ENCODE assay signal across 11 cellular contexts in genomic region chr7:8433477-8434289, GRCh38. TPM values are rescaled to one million over a fixed set of nuclear protein-coding genes. Genes with fewer than 3 reads are reported as not detected.
DNase-seq lines count a peak whose midpoint lies in the region; ATAC-seq, FAIRE-seq and TF ChIP-seq lines count a peak whose summit lies in the region.
"Had no signal": no experiment of that assay in that cellular context is flagged by ENCODE, and none has a peak within 500 bp of the region (broad histone marks: within the 10 kb centered on the region; RNA-seq: fewer than 3 reads in every experiment).

Gene NXPH1 (plus strand): TSS chr7:8433609.

- H3K79me2 ChIP-seq in endothelial cell of umbilical vein (ENCODE audit: control insufficient read depth, insufficient read depth, low read length) (no peaks in the 10 kb centered on the region), OCI-LY7 (ENCODE audit: insufficient read depth, low read depth, low read length) (no peaks in the 10 kb centered on the region)

- H3K27ac Mint-ChIP-seq in activated naive CD4-positive, alpha-beta T cell treated with anti-CD3 and anti-CD28 coated beads, Interleukin-2, amount 50 U/mL, for 24 hours = no peak within 1 kb of the TSS
- H3K27ac Mint-ChIP-seq in activated naive CD4-positive, alpha-beta T cell treated with anti-CD3 and anti-CD28 coated beads for 36 hours = no peak within 1 kb of the TSS

- dilution Hi-C loops in endothelial cell of umbilical vein (cut with MboI; ENCODE audit: extremely low pct_ligation_motif_present, low sequenced_read_pairs) = no loop called here

- intact Hi-C loops in activated naive CD4-positive, alpha-beta T cell treated with anti-CD3 and anti-CD28 coated beads for 36 hours (cut with micrococcal nuclease) = loop anchor here (1.0 kb wide), 1 partner anchor 9 kb away; no protein-coding TSS in a partner anchor
- intact Hi-C loops in endothelial cell of umbilical vein (cut with micrococcal nuclease) (no loop called here), sciatic nerve (cut with DNase I) (no loop called here), OCI-LY7 (cut with micrococcal nuclease; ENCODE audit: unreplicated experiment) (no loop called here), esophagus muscularis mucosa (cut with DNase I) (no loop called here)

- POLR2A ChIA-PET in endothelial cell of umbilical vein (lab: Charles Lee) = no interaction called here
- POLR2A ChIA-PET in OCI-LY7 (lab: Charles Lee) = interaction anchor here (0.8 kb wide), 1 partner anchor 11 kb away, joined by 3 read pairs; no protein-coding TSS in a partner anchor

- H2AFZ ChIP-seq in endothelial cell of umbilical vein (ENCODE audit: low read depth, low read length) (no peak within 1 kb of the TSS), OCI-LY7 (ENCODE audit: low read length) (no peak within 1 kb of the TSS)

- no peaks in the 10 kb centered on the region for H4K20me1 ChIP-seq in endothelial cell of umbilical vein (replicated peaks; ENCODE audit: control insufficient read depth, extremely low read depth, insufficient read depth, low read length)
- no peaks in the 10 kb centered on the region for H4K20me1 ChIP-seq in OCI-LY7 (ENCODE audit: insufficient read depth, low read length)

- no peaks in the 10 kb centered on the region for H3K9me1 ChIP-seq in endothelial cell of umbilical vein (replicated peaks; ENCODE audit: control insufficient read depth, extremely low read depth, insufficient read depth, low read length)

- H3K9me3 ChIP-seq in endothelial cell of umbilical vein (replicated peaks; ENCODE audit: control insufficient read depth, insufficient read depth, low read length) = no peaks in the 10 kb centered on the region
- no peaks in the 10 kb centered on the region for H3K9me3 ChIP-seq in OCI-LY7 (ENCODE audit: low read length)
- H3K9me3 ChIP-seq in esophagus muscularis mucosa = no peaks in the 10 kb centered on the region
- H3K9me3 ChIP-seq: thyroid gland had no signal

- no peak for DNase-seq in activated naive CD4-positive, alpha-beta T cell treated with anti-CD3 and anti-CD28 coated beads for 36 hours
- peak; percentile 34 for DNase-seq in NCI-H446 treated with DMSO at 0.1 percent for 48 hours (lab: John Stamatoyannopoulos, UW)
- DNase-seq in endothelial cell of umbilical vein (ENCODE audit: low read depth, low spot score) = peak; percentile 6
- no peak for DNase-seq in sciatic nerve (ENCODE audit: low spot score)
- DNase-seq in OCI-LY7 (ENCODE audit: low spot score) = no peak
- no peak for DNase-seq in activated gamma-delta T cell treated with Interleukin-2 at 50 U/mL for 16 hours
- no peak for DNase-seq in esophagus muscularis mucosa (ENCODE audit: extremely low spot score)

- no peaks in the 10 kb centered on the region for H3K36me3 Mint-ChIP-seq in activated naive CD4-positive, alpha-beta T cell treated with anti-CD3 and anti-CD28 coated beads, Interleukin-2, amount 50 U/mL, for 24 hours
- H3K36me3 Mint-ChIP-seq in activated naive CD4-positive, alpha-beta T cell treated with anti-CD3 and anti-CD28 coated beads for 36 hours (ENCODE audit: low read depth) = no peaks in the 10 kb centered on the region

- H3K4me3 ChIP-seq in endothelial cell of umbilical vein (replicated peaks in 1 of 3; ENCODE audit: insufficient read depth in 1 of 3, low read depth in 1 of 3, low read length in 3 of 3) (no peak within 1 kb of the TSS), OCI-LY7 (ENCODE audit: low read depth, low read length, poor library complexity, severe bottlenecking) (no peak within 1 kb of the TSS), esophagus muscularis mucosa (peak within 1 kb of the TSS in 1 of 4 donors; percentile 12)
- H3K4me3 ChIP-seq: thyroid gland had no signal

- peak; percentile 38 for ATAC-seq in sciatic nerve

- TF ChIP-seq EP300 in esophagus muscularis mucosa (IDR thresholded peaks at IDR 0.05) = no peak

- BruUV-seq in endothelial cell of umbilical vein (replicated peaks; lab: Mats Ljungman, UMichigan) (no TSS peak), OCI-LY7 (replicated peaks; lab: Mats Ljungman, UMichigan) (no TSS peak)

- CTCF ChIA-PET in activated naive CD4-positive, alpha-beta T cell treated with anti-CD3 and anti-CD28 coated beads for 36 hours (lab: Charles Lee) = no interaction called here
- CTCF ChIA-PET in endothelial cell of umbilical vein (lab: Charles Lee) (no interaction called here), OCI-LY7 (lab: Charles Lee; ENCODE audit: unreplicated experiment) (no interaction called here)

- peak within 1 kb of the TSS; percentile 20 for H3K4me3 Mint-ChIP-seq in activated naive CD4-positive, alpha-beta T cell treated with anti-CD3 and anti-CD28 coated beads, Interleukin-2, amount 50 U/mL, for 24 hours
- no peak within 1 kb of the TSS for H3K4me3 Mint-ChIP-seq in activated naive CD4-positive, alpha-beta T cell treated with anti-CD3 and anti-CD28 coated beads for 36 hours

- H3K36me3 ChIP-seq in endothelial cell of umbilical vein (ENCODE audit: control insufficient read depth in 2 of 2, extremely low read depth in 1 of 2, insufficient read depth in 2 of 2, low read length in 2 of 2) (no peaks in the 10 kb centered on the region), OCI-LY7 (ENCODE audit: insufficient read depth, low read length) (no peaks in the 10 kb centered on the region), esophagus muscularis mucosa (no peaks in the 10 kb centered on the region)
- H3K36me3 ChIP-seq: thyroid gland had no signal

- no peaks in the 10 kb centered on the region for H3K9me3 Mint-ChIP-seq in activated naive CD4-positive, alpha-beta T cell treated with anti-CD3 and anti-CD28 coated beads, Interleukin-2, amount 50 U/mL, for 24 hours
- no peaks in the 10 kb centered on the region for H3K9me3 Mint-ChIP-seq in activated naive CD4-positive, alpha-beta T cell treated with anti-CD3 and anti-CD28 coated beads for 36 hours

- peaks cover 49% of the 10 kb centered on the region for H3K27me3 Mint-ChIP-seq in activated naive CD4-positive, alpha-beta T cell treated with anti-CD3 and anti-CD28 coated beads, Interleukin-2, amount 50 U/mL, for 24 hours
- peaks cover 71% of the 10 kb centered on the region for H3K27me3 Mint-ChIP-seq in activated naive CD4-positive, alpha-beta T cell treated with anti-CD3 and anti-CD28 coated beads for 36 hours (ENCODE audit: low read depth)

- H3K27me3 ChIP-seq in endothelial cell of umbilical vein (ENCODE audit: control insufficient read depth in 2 of 2, insufficient read depth in 2 of 2, low read length in 2 of 2) (peaks cover 34 to 42% of the 10 kb centered on the region in 2 experiments), esophagus muscularis mucosa (peaks cover 0 to 86% (median 41%) of the 10 kb centered on the region in 4 donors)

- 2% methylated on average over 11 of the region's 71 CpGs for WGBS in esophagus muscularis mucosa

- H3K4me2 ChIP-seq in endothelial cell of umbilical vein (ENCODE audit: insufficient read depth, low read length) = no peak within 1 kb of the TSS
- H3K4me2 ChIP-seq in OCI-LY7 (ENCODE audit: low read length) = no peak within 1 kb of the TSS

- peaks cover 13% of the 10 kb centered on the region for H3K4me1 Mint-ChIP-seq in activated naive CD4-positive, alpha-beta T cell treated with anti-CD3 and anti-CD28 coated beads, Interleukin-2, amount 50 U/mL, for 24 hours
- H3K4me1 Mint-ChIP-seq in activated naive CD4-positive, alpha-beta T cell treated with anti-CD3 and anti-CD28 coated beads for 36 hours (ENCODE audit: low read depth) = peaks cover 30% of the 10 kb centered on the region

- H3K4me1 ChIP-seq in endothelial cell of umbilical vein (ENCODE audit: control insufficient read depth, extremely low read depth, insufficient read depth, low read length) (no peaks in the 10 kb centered on the region), OCI-LY7 (ENCODE audit: insufficient read depth, low read length, poor library complexity, severe bottlenecking) (no peaks in the 10 kb centered on the region), esophagus muscularis mucosa (peaks cover 12 to 28% (median 23%) of the 10 kb centered on the region in 4 donors)

- TF ChIP-seq CTCF in endothelial cell of umbilical vein (IDR thresholded peaks at IDR 0.05; ENCODE audit: extremely low read depth in 1 of 2, insufficient read depth in 1 of 2, low read depth in 1 of 2, low read length in 2 of 2) (no peak), OCI-LY7 (conservative IDR thresholded peaks at IDR 0.05; ENCODE audit: low read length) (no peak), esophagus muscularis mucosa (IDR thresholded peaks at IDR 0.05) (no peak)

- H3K9ac ChIP-seq in endothelial cell of umbilical vein (replicated peaks; ENCODE audit: extremely low read depth, insufficient read depth, low read length) = no peak within 1 kb of the TSS

- H3K27ac ChIP-seq in endothelial cell of umbilical vein (ENCODE audit: insufficient read depth, low read depth, low read length) (no peak within 1 kb of the TSS), OCI-LY7 (ENCODE audit: low read depth, low read length, poor library complexity, severe bottlenecking) (no peak within 1 kb of the TSS), esophagus muscularis mucosa (replicated peaks in 1 of 4) (no peak within 1 kb of the TSS)
- H3K27ac ChIP-seq: thyroid gland had no signal

- TF ChIP-seq POLR2A in endothelial cell of umbilical vein (IDR thresholded peaks at IDR 0.05; ENCODE audit: low read depth, low read length) (no peak), esophagus muscularis mucosa (IDR thresholded peaks at IDR 0.05; ENCODE audit: low read depth) (no peak)

- FAIRE-seq in endothelial cell of umbilical vein (lab: Jason Lieb, UNC) = no peak
- FAIRE-seq: G401.6, TTC549 had no signal

- H3K9me2 ChIP-seq in OCI-LY7 (ENCODE audit: insufficient read depth, low read length) = no peaks in the 10 kb centered on the region

TF ChIP-seq in endothelial cell of umbilical vein, 7 proteins besides CTCF, POLR2A, EP300 and RAD21 (continues in another document):
- TF ChIP-seq MAX (IDR thresholded peaks at IDR 0.05; ENCODE audit: insufficient read depth, insufficient read length) (no peak), GATA2 (IDR thresholded peaks at IDR 0.05; ENCODE audit: insufficient read depth, insufficient read length, low read depth, low read length) (no peak)

RNA-seq across cellular contexts. Expression of gene NXPH1, which starts in this region (rescaled TPM):
- total RNA-seq in activated naive CD4-positive, alpha-beta T cell treated with anti-CD3 and anti-CD28 coated beads for 36 hours = not detected
- not detected in 2 replicates for total RNA-seq in endothelial cell of umbilical vein
- polyA plus RNA-seq in endothelial cell of umbilical vein = not detected in 2 replicates
- not detected in 2 replicates for polyA plus RNA-seq in endothelial cell of umbilical vein (2011; cell fraction: cytosol; rRNA removed)
- polyA plus RNA-seq in endothelial cell of umbilical vein (2011; cell fraction: nucleus; rRNA removed) = not detected in 2 replicates
- polyA plus RNA-seq in endothelial cell of umbilical vein (2012) = not detected in 2 replicates
- polyA minus RNA-seq in endothelial cell of umbilical vein = not detected in 2 replicates
- polyA minus RNA-seq in endothelial cell of umbilical vein (2011; cell fraction: cytosol; rRNA and poly(A)+ RNA removed) = not detected
- not detected in 2 replicates for polyA minus RNA-seq in endothelial cell of umbilical vein (2011; cell fraction: nucleus; rRNA and poly(A)+ RNA removed)
- total RNA-seq in sciatic nerve = not detected
- not detected in 2 replicates for total RNA-seq in OCI-LY7 (2014; rRNA removed; shearing (Covaris generic))
- total RNA-seq in OCI-LY7 (2022) = not detected in 2 replicates
- not detected for total RNA-seq in esophagus muscularis mucosa
- total RNA-seq: thyroid gland had no signal

Comparison
In these comparisons a context has a peak if more than half of its experiments do, and no peak if none do; other contexts are left out.
1. Peak in DNase-seq in endothelial cell of umbilical vein; RNA of the gene not detected or under 1 TPM.
2. Peak in ATAC-seq in sciatic nerve; RNA of the gene not detected or under 1 TPM.